32 cellular contexts compared by ENCODE assay signal in the genomic region with DNA sequence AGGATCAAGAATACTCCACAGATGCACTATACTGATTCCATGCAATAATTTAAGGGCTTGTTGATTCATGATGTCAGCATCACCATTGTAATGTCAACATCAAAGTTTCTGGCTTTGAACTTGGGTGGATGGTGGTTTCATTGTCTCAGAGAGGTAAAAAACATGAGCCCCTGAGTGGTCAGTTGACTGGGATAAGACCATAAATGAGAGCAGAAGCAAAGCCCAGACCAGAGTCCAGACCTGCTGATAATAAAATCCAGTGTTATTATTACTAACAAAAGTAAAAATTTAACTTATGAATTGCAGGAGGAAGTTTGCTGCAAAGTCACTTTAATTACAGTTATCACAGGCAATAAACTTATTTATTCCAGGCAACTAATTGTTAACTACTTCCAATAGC.
"Had no signal": no experiment of that assay in that cellular context is flagged by ENCODE, and none has a peak within 500 bp of the region (broad histone marks: within the 10 kb centered on the region; RNA-seq: fewer than 3 reads in every experiment).

No MANE protein-coding gene starts in this region.

- H3K4me1 Mint-ChIP-seq: naive thymus-derived CD8-positive, alpha-beta T cell; nephron progenitor cell; stimulated activated memory B cell treated with anti-CD40 and anti-IgM and Interleukin-4, amounts not matched to agents 10 μg/mL and 1 μg/mL and 100 μg/mL, for 72 hours; stimulated activated naive CD8-positive, alpha-beta T cell treated with anti-CD3 and anti-CD28 coated beads, Interleukin-15, amount 100 ng/mL, for 72 hours had no signal

- H3K36me3 ChIP-seq: neutrophil, right lobe of liver, sigmoid colon, spleen, suprapubic skin, tibial artery, transverse colon, upper lobe of right lung, uterus had no signal

- H3K4me2 ChIP-seq: smooth muscle cell had no signal

- H3K36me3 Mint-ChIP-seq: naive thymus-derived CD8-positive, alpha-beta T cell; natural killer cell treated with Interleukin-12 subunit alpha and Interleukin-12 subunit beta and Interleukin-15 and Interleukin-18, amount 100 ng/mL, for 72 hours; stimulated activated memory B cell treated with anti-CD40 and anti-IgM and Interleukin-4, amounts not matched to agents 10 μg/mL and 1 μg/mL and 100 μg/mL, for 72 hours; type B pancreatic cell had no signal

- H3K9me3 Mint-ChIP-seq: nephron progenitor cell, type B pancreatic cell had no signal

- H3K27ac ChIP-seq: neutrophil, parathyroid adenoma, psoas muscle, right lobe of liver, sigmoid colon, spleen, suprapubic skin, testis, tibial artery, transverse colon, upper lobe of right lung, uterus had no signal

- ATAC-seq: naive thymus-derived CD8-positive, alpha-beta T cell; natural killer cell treated with Interleukin-12 subunit alpha and Interleukin-12 subunit beta and Interleukin-15 and Interleukin-18, amount 100 ng/mL, for 72 hours; psoas muscle; right cardiac atrium; right lobe of liver; stimulated activated memory B cell treated with anti-CD40 and anti-IgM and Interleukin-4, amounts not matched to agents 10 μg/mL and 1 μg/mL and 100 μg/mL, for 72 hours; stimulated activated naive CD8-positive, alpha-beta T cell treated with anti-CD3 and anti-CD28 coated beads, Interleukin-15, amount 100 ng/mL, for 72 hours; stimulated activated naive CD8-positive, alpha-beta T cell treated with anti-CD3 and anti-CD28 coated beads, Interleukin-15, Interleukin-2, amounts not matched to agents 100 U/mL and 50 U/mL, for 24 hours; upper lobe of right lung had no signal

- H3K4me3 Mint-ChIP-seq: naive thymus-derived CD8-positive, alpha-beta T cell; natural killer cell treated with Interleukin-12 subunit alpha and Interleukin-12 subunit beta and Interleukin-15 and Interleukin-18, amount 100 ng/mL, for 72 hours; nephron progenitor cell; neural crest cell; stimulated activated memory B cell treated with anti-CD40 and anti-IgM and Interleukin-4, amounts not matched to agents 10 μg/mL and 1 μg/mL and 100 μg/mL, for 72 hours; stimulated activated naive CD8-positive, alpha-beta T cell treated with anti-CD3 and anti-CD28 coated beads, Interleukin-15, amount 100 ng/mL, for 72 hours; type B pancreatic cell had no signal

- H2AFZ ChIP-seq: parathyroid adenoma had no signal

- H3K27me3 Mint-ChIP-seq: naive thymus-derived CD8-positive, alpha-beta T cell; natural killer cell treated with Interleukin-12 subunit alpha and Interleukin-12 subunit beta and Interleukin-15 and Interleukin-18, amount 100 ng/mL, for 72 hours; progenitor cell of endocrine pancreas; stimulated activated memory B cell treated with anti-CD40 and anti-IgM and Interleukin-4, amounts not matched to agents 10 μg/mL and 1 μg/mL and 100 μg/mL, for 72 hours; stimulated activated naive CD8-positive, alpha-beta T cell treated with anti-CD3 and anti-CD28 coated beads, Interleukin-15, amount 100 ng/mL, for 72 hours; type B pancreatic cell had no signal

- H3K9me3 ChIP-seq: neutrophil, psoas muscle, right lobe of liver, sigmoid colon, suprapubic skin, testis, tibial artery, transverse colon, upper lobe of right lung, uterus had no signal

- H3K79me2 ChIP-seq: parathyroid adenoma had no signal

- H3K27ac Mint-ChIP-seq: naive thymus-derived CD8-positive, alpha-beta T cell; natural killer cell treated with Interleukin-12 subunit alpha and Interleukin-12 subunit beta and Interleukin-15 and Interleukin-18, amount 100 ng/mL, for 72 hours; nephron progenitor cell; progenitor cell of endocrine pancreas; stimulated activated memory B cell treated with anti-CD40 and anti-IgM and Interleukin-4, amounts not matched to agents 10 μg/mL and 1 μg/mL and 100 μg/mL, for 72 hours; stimulated activated naive CD8-positive, alpha-beta T cell treated with anti-CD3 and anti-CD28 coated beads, Interleukin-15, amount 100 ng/mL, for 72 hours; type B pancreatic cell had no signal

- DNase-seq: naive thymus-derived CD8-positive, alpha-beta T cell; nephron progenitor cell; nucleus accumbens; posterior cingulate gyrus; psoas muscle; right cardiac atrium; right lobe of liver; sigmoid colon; spleen; stimulated activated CD4-positive, alpha-beta T cell treated with anti-CD3 and anti-CD28 coated beads, Interleukin-12 subunit alpha, Interleukin-12 subunit beta, amount 100 ng/mL, for 4 hours; stimulated activated CD4-positive, alpha-beta T cell treated with anti-CD3 and anti-CD28 coated beads, Interleukin-1b, Interleukin-23, amount 100 ng/mL, for 48 hours; stimulated activated CD4-positive, alpha-beta T cell treated with anti-CD3 and anti-CD28 coated beads, Interleukin-4, amount 100 ng/mL, for 1 hour; stimulated activated CD4-positive, alpha-beta T cell treated with anti-CD3 and anti-CD28 coated beads, Interleukin-4, amount 100 ng/mL, for 4 hours; stimulated activated CD8-positive, alpha-beta memory T cell treated with anti-CD3 and anti-CD28 coated beads, Interleukin-4, amount 100 ng/mL, for 48 hours; stimulated activated naive CD4-positive, alpha-beta T cell; stimulated activated naive CD8-positive, alpha-beta T cell treated with anti-CD3 and anti-CD28 coated beads, Interleukin-15, amount 100 ng/mL, for 72 hours; stimulated activated naive CD8-positive, alpha-beta T cell treated with anti-CD3 and anti-CD28 coated beads, Interleukin-15, Interleukin-2, amounts not matched to agents 100 U/mL and 50 U/mL, for 24 hours; substantia nigra; testis; tibial artery; transverse colon; upper lobe of right lung; uterus had no signal

- H3K27me3 ChIP-seq: neutrophil, right lobe of liver, sigmoid colon, spleen, suprapubic skin, testis, tibial artery, transverse colon, upper lobe of right lung, uterus had no signal

- H3K4me3 ChIP-seq: psoas muscle, right lobe of liver, sigmoid colon, smooth muscle cell, spleen, suprapubic skin, testis, tibial artery, transverse colon, upper lobe of right lung, uterus had no signal

- H3K4me1 ChIP-seq: parathyroid adenoma, psoas muscle, right lobe of liver, sigmoid colon, spleen, suprapubic skin, testis, tibial artery, upper lobe of right lung, uterus had no signal
